1 cellular context compared by ENCODE assay signal in genomic region chr2:133422946-133423345, GRCh38.
TF ChIP-seq lines count a peak whose summit lies in the region.

No MANE protein-coding gene starts in this region.

TF ChIP-seq in WTC11, 78 proteins besides CTCF, POLR2A, EP300 and RAD21 (continued from another document):
- TF ChIP-seq ZBTB21 (CRISPR knock-in tag; IDR thresholded peaks at IDR 0.05; ENCODE audit: borderline replicate concordance) = no peak
- TF ChIP-seq NFYB (CRISPR knock-in tag; conservative IDR thresholded peaks at IDR 0.05; ENCODE audit: low read depth) = no peak
- no peak for TF ChIP-seq OVOL2 (CRISPR knock-in tag; IDR thresholded peaks at IDR 0.05; ENCODE audit: borderline replicate concordance)
- TF ChIP-seq, protein P1, sequence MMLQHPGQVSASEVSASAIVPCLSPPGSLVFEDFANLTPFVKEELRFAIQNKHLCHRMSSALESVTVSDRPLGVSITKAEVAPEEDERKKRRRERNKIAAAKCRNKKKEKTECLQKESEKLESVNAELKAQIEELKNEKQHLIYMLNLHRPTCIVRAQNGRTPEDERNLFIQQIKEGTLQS (CRISPR knock-in tag; conservative IDR thresholded peaks at IDR 0.05) = no peak
- TF ChIP-seq, protein P2, sequence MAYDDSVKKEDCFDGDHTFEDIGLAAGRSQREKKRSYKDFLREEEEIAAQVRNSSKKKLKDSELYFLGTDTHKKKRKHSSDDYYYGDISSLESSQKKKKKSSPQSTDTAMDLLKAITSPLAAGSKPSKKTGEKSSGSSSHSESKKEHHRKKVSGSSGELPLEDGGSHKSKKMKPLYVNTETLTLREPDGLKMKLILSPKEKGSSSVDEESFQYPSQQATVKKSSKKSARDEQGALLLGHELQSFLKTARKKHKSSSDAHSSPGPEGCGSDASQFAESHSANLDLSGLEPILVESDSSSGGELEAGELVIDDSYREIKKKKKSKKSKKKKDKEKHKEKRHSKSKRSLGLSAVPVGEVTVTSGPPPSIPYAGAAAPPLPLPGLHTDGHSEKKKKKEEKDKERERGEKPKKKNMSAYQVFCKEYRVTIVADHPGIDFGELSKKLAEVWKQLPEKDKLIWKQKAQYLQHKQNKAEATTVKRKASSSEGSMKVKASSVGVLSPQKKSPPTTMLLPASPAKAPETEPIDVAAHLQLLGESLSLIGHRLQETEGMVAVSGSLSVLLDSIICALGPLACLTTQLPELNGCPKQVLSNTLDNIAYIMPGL (CRISPR knock-in tag; IDR thresholded peaks at IDR 0.05) = no peak
- no peak for TF ChIP-seq USF1 (CRISPR knock-in tag; IDR thresholded peaks at IDR 0.05)
- no peak for TF ChIP-seq IRF1 (CRISPR knock-in tag; IDR thresholded peaks at IDR 0.05)
- TF ChIP-seq NR3C1 (CRISPR knock-in tag; conservative IDR thresholded peaks at IDR 0.05; ENCODE audit: low read depth) = no peak
